Comparison of ENCODE assay signal across 1 cellular context in the genomic region with DNA sequence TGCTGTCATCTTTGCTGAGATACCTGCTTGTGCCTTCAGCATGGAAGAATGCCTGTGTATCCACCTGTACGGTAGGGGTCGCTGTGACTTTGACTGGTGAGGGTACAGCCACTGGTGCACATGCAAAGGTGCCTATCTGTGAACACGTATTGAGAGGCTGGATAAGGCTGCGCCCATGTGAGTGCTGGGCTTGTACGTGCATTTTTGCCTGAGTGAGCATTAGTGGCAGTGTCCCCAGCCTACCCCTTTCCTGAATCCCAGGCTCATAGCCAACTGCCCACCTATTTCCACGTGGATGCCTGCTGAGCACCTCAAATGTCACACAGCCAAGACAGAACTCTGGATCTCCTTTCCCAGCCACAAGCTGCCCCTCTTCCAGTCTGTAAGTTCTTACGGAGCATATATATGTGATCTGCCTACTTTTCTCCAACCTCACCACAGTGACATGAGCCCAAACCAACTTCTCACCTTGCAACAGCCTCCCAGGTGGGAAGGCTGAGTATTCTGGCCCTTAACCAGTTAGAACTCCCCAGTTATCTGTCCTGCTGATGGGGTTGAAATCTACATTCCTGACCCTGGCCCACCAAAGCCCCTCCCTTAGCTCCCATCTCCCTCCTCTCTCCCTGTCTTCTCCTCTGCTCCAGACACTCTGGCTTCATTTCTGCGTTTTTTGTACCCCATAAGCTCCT.
TF ChIP-seq lines count a peak whose summit lies in the region.

No MANE protein-coding gene starts in this region.

TF ChIP-seq in HepG2, 621 proteins besides CTCF, POLR2A, EP300 and RAD21 (continued from another document and continues in another):
- TF ChIP-seq, protein P1, sequence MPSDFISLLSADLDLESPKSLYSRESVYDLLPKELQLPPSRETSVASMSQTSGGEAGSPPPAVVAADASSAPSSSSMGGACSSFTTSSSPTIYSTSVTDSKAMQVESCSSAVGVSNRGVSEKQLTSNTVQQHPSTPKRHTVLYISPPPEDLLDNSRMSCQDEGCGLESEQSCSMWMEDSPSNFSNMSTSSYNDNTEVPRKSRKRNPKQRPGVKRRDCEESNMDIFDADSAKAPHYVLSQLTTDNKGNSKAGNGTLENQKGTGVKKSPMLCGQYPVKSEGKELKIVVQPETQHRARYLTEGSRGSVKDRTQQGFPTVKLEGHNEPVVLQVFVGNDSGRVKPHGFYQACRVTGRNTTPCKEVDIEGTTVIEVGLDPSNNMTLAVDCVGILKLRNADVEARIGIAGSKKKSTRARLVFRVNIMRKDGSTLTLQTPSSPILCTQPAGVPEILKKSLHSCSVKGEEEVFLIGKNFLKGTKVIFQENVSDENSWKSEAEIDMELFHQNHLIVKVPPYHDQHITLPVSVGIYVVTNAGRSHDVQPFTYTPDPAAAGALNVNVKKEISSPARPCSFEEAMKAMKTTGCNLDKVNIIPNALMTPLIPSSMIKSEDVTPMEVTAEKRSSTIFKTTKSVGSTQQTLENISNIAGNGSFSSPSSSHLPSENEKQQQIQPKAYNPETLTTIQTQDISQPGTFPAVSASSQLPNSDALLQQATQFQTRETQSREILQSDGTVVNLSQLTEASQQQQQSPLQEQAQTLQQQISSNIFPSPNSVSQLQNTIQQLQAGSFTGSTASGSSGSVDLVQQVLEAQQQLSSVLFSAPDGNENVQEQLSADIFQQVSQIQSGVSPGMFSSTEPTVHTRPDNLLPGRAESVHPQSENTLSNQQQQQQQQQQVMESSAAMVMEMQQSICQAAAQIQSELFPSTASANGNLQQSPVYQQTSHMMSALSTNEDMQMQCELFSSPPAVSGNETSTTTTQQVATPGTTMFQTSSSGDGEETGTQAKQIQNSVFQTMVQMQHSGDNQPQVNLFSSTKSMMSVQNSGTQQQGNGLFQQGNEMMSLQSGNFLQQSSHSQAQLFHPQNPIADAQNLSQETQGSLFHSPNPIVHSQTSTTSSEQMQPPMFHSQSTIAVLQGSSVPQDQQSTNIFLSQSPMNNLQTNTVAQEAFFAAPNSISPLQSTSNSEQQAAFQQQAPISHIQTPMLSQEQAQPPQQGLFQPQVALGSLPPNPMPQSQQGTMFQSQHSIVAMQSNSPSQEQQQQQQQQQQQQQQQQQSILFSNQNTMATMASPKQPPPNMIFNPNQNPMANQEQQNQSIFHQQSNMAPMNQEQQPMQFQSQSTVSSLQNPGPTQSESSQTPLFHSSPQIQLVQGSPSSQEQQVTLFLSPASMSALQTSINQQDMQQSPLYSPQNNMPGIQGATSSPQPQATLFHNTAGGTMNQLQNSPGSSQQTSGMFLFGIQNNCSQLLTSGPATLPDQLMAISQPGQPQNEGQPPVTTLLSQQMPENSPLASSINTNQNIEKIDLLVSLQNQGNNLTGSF (CRISPR knock-in tag; IDR thresholded peaks at IDR 0.05) = no peak; the same call in 1 of the 2 replicates
- TF ChIP-seq PPARG (CRISPR knock-in tag; conservative IDR thresholded peaks at IDR 0.05) (peak; percentile 52; the same call in 1 of the 2 replicates), HOXA7 (CRISPR knock-in tag; IDR thresholded peaks at IDR 0.05) (no peak), KLF6 (CRISPR knock-in tag; IDR thresholded peaks at IDR 0.05) (no peak), ZNF615 (CRISPR knock-in tag; IDR thresholded peaks at IDR 0.05; ENCODE audit: borderline replicate concordance) (no peak), ZNF441 (CRISPR knock-in tag; IDR thresholded peaks at IDR 0.05; ENCODE audit: borderline replicate concordance) (0 out of 2 replicates have a peak, but pooled peaks have one; percentile 61), PRMT3 (CRISPR knock-in tag; IDR thresholded peaks at IDR 0.05; ENCODE audit: borderline replicate concordance, low read depth) (no peak), HIVEP1 (CRISPR knock-in tag; IDR thresholded peaks at IDR 0.05) (peak; percentile 75), ELF1 (CRISPR knock-in tag; IDR thresholded peaks at IDR 0.05) (peak; percentile 45; the same call in 1 of the 2 replicates), DR1 (CRISPR knock-in tag; IDR thresholded peaks at IDR 0.05) (no peak; the same call in 1 of the 2 replicates), CCDC6 (CRISPR knock-in tag; IDR thresholded peaks at IDR 0.05) (no peak)
- TF ChIP-seq, protein P2, sequence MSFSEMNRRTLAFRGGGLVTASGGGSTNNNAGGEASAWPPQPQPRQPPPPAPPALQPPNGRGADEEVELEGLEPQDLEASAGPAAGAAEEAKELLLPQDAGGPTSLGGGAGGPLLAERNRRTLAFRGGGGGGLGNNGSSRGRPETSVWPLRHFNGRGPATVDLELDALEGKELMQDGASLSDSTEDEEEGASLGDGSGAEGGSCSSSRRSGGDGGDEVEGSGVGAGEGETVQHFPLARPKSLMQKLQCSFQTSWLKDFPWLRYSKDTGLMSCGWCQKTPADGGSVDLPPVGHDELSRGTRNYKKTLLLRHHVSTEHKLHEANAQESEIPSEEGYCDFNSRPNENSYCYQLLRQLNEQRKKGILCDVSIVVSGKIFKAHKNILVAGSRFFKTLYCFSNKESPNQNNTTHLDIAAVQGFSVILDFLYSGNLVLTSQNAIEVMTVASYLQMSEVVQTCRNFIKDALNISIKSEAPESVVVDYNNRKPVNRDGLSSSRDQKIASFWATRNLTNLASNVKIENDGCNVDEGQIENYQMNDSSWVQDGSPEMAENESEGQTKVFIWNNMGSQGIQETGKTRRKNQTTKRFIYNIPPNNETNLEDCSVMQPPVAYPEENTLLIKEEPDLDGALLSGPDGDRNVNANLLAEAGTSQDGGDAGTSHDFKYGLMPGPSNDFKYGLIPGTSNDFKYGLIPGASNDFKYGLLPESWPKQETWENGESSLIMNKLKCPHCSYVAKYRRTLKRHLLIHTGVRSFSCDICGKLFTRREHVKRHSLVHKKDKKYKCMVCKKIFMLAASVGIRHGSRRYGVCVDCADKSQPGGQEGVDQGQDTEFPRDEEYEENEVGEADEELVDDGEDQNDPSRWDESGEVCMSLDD (CRISPR knock-in tag; IDR thresholded peaks at IDR 0.05; ENCODE audit: borderline replicate concordance) = no peak
- TF ChIP-seq, protein P3, sequence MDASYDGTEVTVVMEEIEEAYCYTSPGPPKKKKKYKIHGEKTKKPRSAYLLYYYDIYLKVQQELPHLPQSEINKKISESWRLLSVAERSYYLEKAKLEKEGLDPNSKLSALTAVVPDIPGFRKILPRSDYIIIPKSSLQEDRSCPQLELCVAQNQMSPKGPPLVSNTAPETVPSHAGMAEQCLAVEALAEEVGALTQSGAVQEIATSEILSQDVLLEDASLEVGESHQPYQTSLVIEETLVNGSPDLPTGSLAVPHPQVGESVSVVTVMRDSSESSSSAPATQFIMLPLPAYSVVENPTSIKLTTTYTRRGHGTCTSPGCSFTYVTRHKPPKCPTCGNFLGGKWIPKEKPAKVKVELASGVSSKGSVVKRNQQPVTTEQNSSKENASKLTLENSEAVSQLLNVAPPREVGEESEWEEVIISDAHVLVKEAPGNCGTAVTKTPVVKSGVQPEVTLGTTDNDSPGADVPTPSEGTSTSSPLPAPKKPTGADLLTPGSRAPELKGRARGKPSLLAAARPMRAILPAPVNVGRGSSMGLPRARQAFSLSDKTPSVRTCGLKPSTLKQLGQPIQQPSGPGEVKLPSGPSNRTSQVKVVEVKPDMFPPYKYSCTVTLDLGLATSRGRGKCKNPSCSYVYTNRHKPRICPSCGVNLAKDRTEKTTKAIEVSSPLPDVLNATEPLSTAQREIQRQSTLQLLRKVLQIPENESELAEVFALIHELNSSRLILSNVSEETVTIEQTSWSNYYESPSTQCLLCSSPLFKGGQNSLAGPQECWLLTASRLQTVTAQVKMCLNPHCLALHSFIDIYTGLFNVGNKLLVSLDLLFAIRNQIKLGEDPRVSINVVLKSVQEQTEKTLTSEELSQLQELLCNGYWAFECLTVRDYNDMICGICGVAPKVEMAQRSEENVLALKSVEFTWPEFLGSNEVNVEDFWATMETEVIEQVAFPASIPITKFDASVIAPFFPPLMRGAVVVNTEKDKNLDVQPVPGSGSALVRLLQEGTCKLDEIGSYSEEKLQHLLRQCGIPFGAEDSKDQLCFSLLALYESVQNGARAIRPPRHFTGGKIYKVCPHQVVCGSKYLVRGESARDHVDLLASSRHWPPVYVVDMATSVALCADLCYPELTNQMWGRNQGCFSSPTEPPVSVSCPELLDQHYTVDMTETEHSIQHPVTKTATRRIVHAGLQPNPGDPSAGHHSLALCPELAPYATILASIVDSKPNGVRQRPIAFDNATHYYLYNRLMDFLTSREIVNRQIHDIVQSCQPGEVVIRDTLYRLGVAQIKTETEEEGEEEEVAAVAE (CRISPR knock-in tag; IDR thresholded peaks at IDR 0.05; ENCODE audit: borderline replicate concordance) = 0 out of 2 replicates have a peak, but pooled peaks have one; percentile 49
- TF ChIP-seq, protein P4, sequence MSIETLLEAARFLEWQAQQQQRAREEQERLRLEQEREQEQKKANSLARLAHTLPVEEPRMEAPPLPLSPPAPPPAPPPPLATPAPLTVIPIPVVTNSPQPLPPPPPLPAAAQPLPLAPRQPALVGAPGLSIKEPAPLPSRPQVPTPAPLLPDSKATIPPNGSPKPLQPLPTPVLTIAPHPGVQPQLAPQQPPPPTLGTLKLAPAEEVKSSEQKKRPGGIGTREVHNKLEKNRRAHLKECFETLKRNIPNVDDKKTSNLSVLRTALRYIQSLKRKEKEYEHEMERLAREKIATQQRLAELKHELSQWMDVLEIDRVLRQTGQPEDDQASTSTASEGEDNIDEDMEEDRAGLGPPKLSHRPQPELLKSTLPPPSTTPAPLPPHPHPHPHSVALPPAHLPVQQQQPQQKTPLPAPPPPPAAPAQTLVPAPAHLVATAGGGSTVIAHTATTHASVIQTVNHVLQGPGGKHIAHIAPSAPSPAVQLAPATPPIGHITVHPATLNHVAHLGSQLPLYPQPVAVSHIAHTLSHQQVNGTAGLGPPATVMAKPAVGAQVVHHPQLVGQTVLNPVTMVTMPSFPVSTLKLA (IDR thresholded peaks at IDR 0.05) = no peak
- TF ChIP-seq, protein P5, sequence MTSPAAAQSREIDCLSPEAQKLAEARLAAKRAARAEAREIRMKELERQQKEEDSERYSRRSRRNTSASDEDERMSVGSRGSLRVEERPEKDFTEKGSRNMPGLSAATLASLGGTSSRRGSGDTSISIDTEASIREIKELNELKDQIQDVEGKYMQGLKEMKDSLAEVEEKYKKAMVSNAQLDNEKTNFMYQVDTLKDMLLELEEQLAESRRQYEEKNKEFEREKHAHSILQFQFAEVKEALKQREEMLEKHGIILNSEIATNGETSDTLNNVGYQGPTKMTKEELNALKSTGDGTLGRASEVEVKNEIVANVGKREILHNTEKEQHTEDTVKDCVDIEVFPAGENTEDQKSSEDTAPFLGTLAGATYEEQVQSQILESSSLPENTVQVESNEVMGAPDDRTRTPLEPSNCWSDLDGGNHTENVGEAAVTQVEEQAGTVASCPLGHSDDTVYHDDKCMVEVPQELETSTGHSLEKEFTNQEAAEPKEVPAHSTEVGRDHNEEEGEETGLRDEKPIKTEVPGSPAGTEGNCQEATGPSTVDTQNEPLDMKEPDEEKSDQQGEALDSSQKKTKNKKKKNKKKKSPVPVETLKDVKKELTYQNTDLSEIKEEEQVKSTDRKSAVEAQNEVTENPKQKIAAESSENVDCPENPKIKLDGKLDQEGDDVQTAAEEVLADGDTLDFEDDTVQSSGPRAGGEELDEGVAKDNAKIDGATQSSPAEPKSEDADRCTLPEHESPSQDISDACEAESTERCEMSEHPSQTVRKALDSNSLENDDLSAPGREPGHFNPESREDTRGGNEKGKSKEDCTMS (CRISPR knock-in tag; conservative IDR thresholded peaks at IDR 0.05) = no peak
- TF ChIP-seq, protein P6, sequence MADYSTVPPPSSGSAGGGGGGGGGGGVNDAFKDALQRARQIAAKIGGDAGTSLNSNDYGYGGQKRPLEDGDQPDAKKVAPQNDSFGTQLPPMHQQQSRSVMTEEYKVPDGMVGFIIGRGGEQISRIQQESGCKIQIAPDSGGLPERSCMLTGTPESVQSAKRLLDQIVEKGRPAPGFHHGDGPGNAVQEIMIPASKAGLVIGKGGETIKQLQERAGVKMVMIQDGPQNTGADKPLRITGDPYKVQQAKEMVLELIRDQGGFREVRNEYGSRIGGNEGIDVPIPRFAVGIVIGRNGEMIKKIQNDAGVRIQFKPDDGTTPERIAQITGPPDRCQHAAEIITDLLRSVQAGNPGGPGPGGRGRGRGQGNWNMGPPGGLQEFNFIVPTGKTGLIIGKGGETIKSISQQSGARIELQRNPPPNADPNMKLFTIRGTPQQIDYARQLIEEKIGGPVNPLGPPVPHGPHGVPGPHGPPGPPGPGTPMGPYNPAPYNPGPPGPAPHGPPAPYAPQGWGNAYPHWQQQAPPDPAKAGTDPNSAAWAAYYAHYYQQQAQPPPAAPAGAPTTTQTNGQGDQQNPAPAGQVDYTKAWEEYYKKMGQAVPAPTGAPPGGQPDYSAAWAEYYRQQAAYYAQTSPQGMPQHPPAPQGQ (CRISPR knock-in tag; IDR thresholded peaks at IDR 0.05; ENCODE audit: borderline replicate concordance) = peak; percentile 84; the same call in 1 of the 2 replicates
- TF ChIP-seq, protein P7, sequence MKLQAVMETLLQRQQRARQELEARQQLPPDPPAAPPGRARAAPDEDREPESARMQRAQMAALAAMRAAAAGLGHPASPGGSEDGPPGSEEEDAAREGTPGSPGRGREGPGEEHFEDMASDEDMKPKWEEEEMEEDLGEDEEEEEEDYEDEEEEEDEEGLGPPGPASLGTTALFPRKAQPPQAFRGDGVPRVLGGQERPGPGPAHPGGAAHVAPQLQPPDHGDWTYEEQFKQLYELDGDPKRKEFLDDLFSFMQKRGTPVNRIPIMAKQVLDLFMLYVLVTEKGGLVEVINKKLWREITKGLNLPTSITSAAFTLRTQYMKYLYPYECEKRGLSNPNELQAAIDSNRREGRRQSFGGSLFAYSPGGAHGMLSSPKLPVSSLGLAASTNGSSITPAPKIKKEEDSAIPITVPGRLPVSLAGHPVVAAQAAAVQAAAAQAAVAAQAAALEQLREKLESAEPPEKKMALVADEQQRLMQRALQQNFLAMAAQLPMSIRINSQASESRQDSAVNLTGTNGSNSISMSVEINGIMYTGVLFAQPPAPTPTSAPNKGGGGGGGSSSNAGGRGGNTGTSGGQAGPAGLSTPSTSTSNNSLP (IDR thresholded peaks at IDR 0.05; ENCODE audit: low read depth, low read length) = no peak
- TF ChIP-seq, protein P8, sequence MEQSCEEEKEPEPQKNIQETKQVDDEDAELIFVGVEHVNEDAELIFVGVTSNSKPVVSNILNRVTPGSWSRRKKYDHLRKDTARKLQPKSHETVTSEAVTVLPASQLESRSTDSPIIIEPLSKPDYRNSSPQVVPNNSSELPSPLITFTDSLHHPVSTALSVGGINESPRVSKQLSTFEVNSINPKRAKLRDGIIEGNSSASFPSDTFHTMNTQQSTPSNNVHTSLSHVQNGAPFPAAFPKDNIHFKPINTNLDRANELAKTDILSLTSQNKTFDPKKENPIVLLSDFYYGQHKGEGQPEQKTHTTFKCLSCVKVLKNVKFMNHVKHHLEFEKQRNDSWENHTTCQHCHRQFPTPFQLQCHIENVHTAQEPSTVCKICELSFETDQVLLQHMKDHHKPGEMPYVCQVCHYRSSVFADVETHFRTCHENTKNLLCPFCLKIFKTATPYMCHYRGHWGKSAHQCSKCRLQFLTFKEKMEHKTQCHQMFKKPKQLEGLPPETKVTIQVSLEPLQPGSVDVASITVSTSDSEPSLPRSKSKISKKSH (CRISPR knock-in tag; IDR thresholded peaks at IDR 0.05; ENCODE audit: borderline replicate concordance) = peak; percentile 89; the same call in 1 of the 2 replicates
